ENCODE assay signal across 8 cellular contexts in the genomic region with DNA sequence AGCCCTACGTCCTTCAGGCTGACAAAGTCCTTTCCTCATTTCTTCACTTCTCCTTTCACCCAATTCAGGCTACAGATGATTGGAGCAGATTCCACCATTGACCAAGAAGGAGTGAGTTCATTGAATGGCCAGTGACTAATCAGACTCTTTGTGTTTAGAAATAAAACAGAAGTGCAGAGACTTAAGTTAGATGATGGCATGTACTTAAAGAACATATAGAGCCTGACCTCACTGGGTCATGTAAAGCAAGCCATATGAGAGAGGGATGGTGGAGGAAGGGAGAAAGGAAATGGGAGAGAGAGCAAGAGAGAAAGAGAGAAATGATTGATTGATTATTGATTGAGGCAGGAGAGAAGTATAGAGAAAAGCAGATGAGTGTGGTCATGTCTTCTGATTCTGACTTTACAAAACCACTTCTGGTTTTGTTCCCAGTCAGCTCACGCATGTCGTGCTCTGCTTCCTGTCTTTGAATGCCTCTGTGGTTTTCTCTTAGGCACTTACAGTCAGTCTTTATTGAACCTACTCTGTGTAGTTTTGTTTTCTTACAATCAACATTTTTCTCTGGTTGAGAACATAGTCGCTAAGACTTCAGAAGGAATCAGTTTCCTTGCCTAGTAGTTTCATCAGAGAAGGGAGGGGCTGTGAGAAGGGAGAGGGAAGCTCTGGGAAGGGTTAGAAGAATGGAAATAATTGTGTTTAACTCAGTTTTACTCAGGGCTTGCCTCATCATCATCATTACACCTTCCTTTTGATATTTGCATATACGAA.
DNase-seq lines count a peak whose midpoint lies in the region; ATAC-seq and TF ChIP-seq lines count a peak whose summit lies in the region.

No MANE protein-coding gene starts in this region.

- H3K27ac ChIP-seq in DND-41 (ENCODE audit: low read length) (peak overlapping the region; percentile 37), KMS-11 (peak overlapping the region; percentile 74), heart right ventricle (peak overlapping the region in 6 of 10 donors; percentile 1 to 91 (median 24))

- peak overlapping the region; percentile 89 for H3K27ac Mint-ChIP-seq in activated T-helper 1 cell treated with anti-CD3 and anti-CD28 coated beads, Interleukin-12 subunit alpha, Interleukin-12 subunit beta, Interleukin-2, Interleukin-4 antibody, amounts not matched to agents 30 ng/mL and 10 ng/mL and 1 ng/mL, durations not matched to agents 14 hours and 24 hours and 36 hours

- H3K79me2 ChIP-seq in DND-41 (ENCODE audit: insufficient read depth, low read length) (no peaks in the 10 kb centered on the region), KMS-11 (ENCODE audit: insufficient read depth, low read depth) (no peaks in the 10 kb centered on the region)

- ATAC-seq in DND-41 (ENCODE audit: insufficient read depth, low read depth) (peak; percentile 98), GM21447 (IDR thresholded peaks at IDR 0.05; ENCODE audit: unreplicated experiment) (peak; percentile 97), heart right ventricle (peak in 7 of 8 donors; percentile 32 to 79 (median 66))

- no peaks in the 10 kb centered on the region for H3K36me3 ChIP-seq in DND-41 (ENCODE audit: insufficient read depth, low read length)
- no peaks in the 10 kb centered on the region for H3K36me3 ChIP-seq in KMS-11 (ENCODE audit: insufficient read depth)
- H3K36me3 ChIP-seq in heart right ventricle = no peaks in the 10 kb centered on the region

- peaks cover 72% of the 10 kb centered on the region for H3K4me1 Mint-ChIP-seq in activated T-helper 1 cell treated with anti-CD3 and anti-CD28 coated beads, Interleukin-12 subunit alpha, Interleukin-12 subunit beta, Interleukin-2, Interleukin-4 antibody, amounts not matched to agents 30 ng/mL and 10 ng/mL and 1 ng/mL, durations not matched to agents 14 hours and 24 hours and 36 hours (ENCODE audit: low read depth)

- peak overlapping the region; percentile 48 for H2AFZ ChIP-seq in DND-41 (ENCODE audit: low read depth, low read length)
- H2AFZ ChIP-seq in KMS-11 (ENCODE audit: low read depth) = peak overlapping the region; percentile 31

- DNase-seq in DND-41 (peak; percentile 44), heart right ventricle (no peak), NCI-H2029 treated with DMSO at 0.1 percent for 48 hours (lab: John Stamatoyannopoulos, UW) (no peak), NCI-H1694 (lab: John Stamatoyannopoulos, UW) (no peak)
- DNase-seq in activated T-helper 1 cell treated with anti-CD3 and anti-CD28 coated beads, Interleukin-12 subunit alpha, Interleukin-12 subunit beta, Interleukin-2, Interleukin-4 antibody, amounts not matched to agents 30 ng/mL and 10 ng/mL and 1 ng/mL, durations not matched to agents 14 hours and 24 hours and 36 hours (ENCODE audit: low spot score) = peak; percentile 70
- peak in 2 of 3 donors; percentile 17 to 44 for DNase-seq in stimulated activated CD4-positive, alpha-beta T cell treated with anti-CD3 and anti-CD28 coated beads, TNF-alpha, amount 100 ng/mL, for 48 hours (ENCODE audit: low read depth in 3 of 3)

- H3K9ac ChIP-seq in DND-41 (ENCODE audit: low read depth, low read length) = no peak overlapping the region
- peak overlapping the region; percentile 11; the same call in 1 of the 2 replicates for H3K9ac ChIP-seq in KMS-11

- H4K20me1 ChIP-seq in DND-41 (ENCODE audit: insufficient read depth, low read length) (no peaks in the 10 kb centered on the region), KMS-11 (ENCODE audit: insufficient read depth) (no peaks in the 10 kb centered on the region)

- WGBS in heart right ventricle, 2 donors = 71 to 79% methylated on average over 5 of the region's 5 CpGs

- TF ChIP-seq CTCF in DND-41 (IDR thresholded peaks at IDR 0.05; ENCODE audit: borderline replicate concordance, extremely low read depth, low read length, poor library complexity, severe bottlenecking) = no peak
- TF ChIP-seq CTCF in KMS-11 (conservative IDR thresholded peaks at IDR 0.05; ENCODE audit: low read depth, low read length) = no peak
- no peak for TF ChIP-seq CTCF in heart right ventricle (IDR thresholded peaks at IDR 0.05)

- no peaks in the 10 kb centered on the region for H3K9me3 ChIP-seq in DND-41 (ENCODE audit: insufficient read depth, low read length, severe bottlenecking)
- no peaks in the 10 kb centered on the region for H3K9me3 ChIP-seq in heart right ventricle

- intact Hi-C loops in activated T-helper 1 cell treated with anti-CD3 and anti-CD28 coated beads, Interleukin-12 subunit alpha, Interleukin-12 subunit beta, Interleukin-2, Interleukin-4 antibody, amounts not matched to agents 30 ng/mL and 10 ng/mL and 1 ng/mL, durations not matched to agents 14 hours and 24 hours and 36 hours (cut with micrococcal nuclease) = loop anchor here (1.0 to 10.0 kb wide), 9 partner anchors 39 to 1909 kb away; partner anchors contain the start of gene SMC5
- intact Hi-C loops in heart right ventricle (cut with DNase I) = loop anchor here in 2 of 10 donors (2.0 to 10.0 kb wide), 2 partner anchors 13 to 69 kb away; no protein-coding TSS in a partner anchor

- H3K27me3 ChIP-seq in DND-41 (ENCODE audit: insufficient read depth, low read length, poor library complexity) = no peaks in the 10 kb centered on the region
- H3K27me3 ChIP-seq in KMS-11 (ENCODE audit: insufficient read depth, low read depth) = no peaks in the 10 kb centered on the region
- H3K27me3 ChIP-seq in heart right ventricle = no peaks in the 10 kb centered on the region

- peaks cover 2% of the 10 kb centered on the region for H3K27me3 Mint-ChIP-seq in activated T-helper 1 cell treated with anti-CD3 and anti-CD28 coated beads, Interleukin-12 subunit alpha, Interleukin-12 subunit beta, Interleukin-2, Interleukin-4 antibody, amounts not matched to agents 30 ng/mL and 10 ng/mL and 1 ng/mL, durations not matched to agents 14 hours and 24 hours and 36 hours (ENCODE audit: insufficient read depth)

- peaks cover 22% of the 10 kb centered on the region for H3K4me1 ChIP-seq in DND-41 (ENCODE audit: insufficient read depth, low read length)
- peaks cover 32% of the 10 kb centered on the region for H3K4me1 ChIP-seq in KMS-11 (ENCODE audit: low read depth, poor library complexity, severe bottlenecking)
- H3K4me1 ChIP-seq in heart right ventricle = peaks cover 0 to 39% (median 0%) of the 10 kb centered on the region in 9 donors

- peak overlapping the region; percentile 69 for H3K4me3 Mint-ChIP-seq in activated T-helper 1 cell treated with anti-CD3 and anti-CD28 coated beads, Interleukin-12 subunit alpha, Interleukin-12 subunit beta, Interleukin-2, Interleukin-4 antibody, amounts not matched to agents 30 ng/mL and 10 ng/mL and 1 ng/mL, durations not matched to agents 14 hours and 24 hours and 36 hours

- no peak overlapping the region for H3K4me3 ChIP-seq in DND-41 (ENCODE audit: low read depth in 1 of 2, low read length in 2 of 2)
- H3K4me3 ChIP-seq in KMS-11 (IDR thresholded peaks at IDR 0.05; ENCODE audit: insufficient read depth, low read depth, low read length) = no peak overlapping the region
- no peak overlapping the region for H3K4me3 ChIP-seq in heart right ventricle

- H3K9me3 Mint-ChIP-seq in activated T-helper 1 cell treated with anti-CD3 and anti-CD28 coated beads, Interleukin-12 subunit alpha, Interleukin-12 subunit beta, Interleukin-2, Interleukin-4 antibody, amounts not matched to agents 30 ng/mL and 10 ng/mL and 1 ng/mL, durations not matched to agents 14 hours and 24 hours and 36 hours = peaks cover 13% of the 10 kb centered on the region

- H3K36me3 Mint-ChIP-seq in activated T-helper 1 cell treated with anti-CD3 and anti-CD28 coated beads, Interleukin-12 subunit alpha, Interleukin-12 subunit beta, Interleukin-2, Interleukin-4 antibody, amounts not matched to agents 30 ng/mL and 10 ng/mL and 1 ng/mL, durations not matched to agents 14 hours and 24 hours and 36 hours (ENCODE audit: low read depth) = peaks cover 8% of the 10 kb centered on the region

- H3K4me2 ChIP-seq in DND-41 (ENCODE audit: insufficient read depth, low read length) = peak overlapping the region; percentile 53
- H3K4me2 ChIP-seq in KMS-11 = peak overlapping the region; percentile 53

Comparison
In these comparisons a context has a peak if more than half of its experiments do, and no peak if none do; other contexts are left out.
1. DNase-seq: peak in DND-41 (single experiment), activated T-helper 1 cell treated with anti-CD3 and anti-CD28 coated beads, Interleukin-12 subunit alpha, Interleukin-12 subunit beta, Interleukin-2, Interleukin-4 antibody, amounts not matched to agents 30 ng/mL and 10 ng/mL and 1 ng/mL, durations not matched to agents 14 hours and 24 hours and 36 hours (single experiment) and stimulated activated CD4-positive, alpha-beta T cell treated with anti-CD3 and anti-CD28 coated beads, TNF-alpha, amount 100 ng/mL, for 48 hours (2 of 3); none in heart right ventricle (0 of 2), NCI-H2029 treated with DMSO at 0.1 percent for 48 hours (single experiment) and NCI-H1694 (single experiment).
2. H3K27ac ChIP-seq: peak in every context shown above with its lines; median percentile 74 in KMS-11; 37 in DND-41; 24 in heart right ventricle.
3. Peak in every context shown above with its lines, with median percentiles within 50 percentile points of each other: ATAC-seq.